8 cellular contexts compared by ENCODE assay signal in genomic region chr19:19185853-19186728, GRCh38. TPM values are rescaled to one million over a fixed set of nuclear protein-coding genes. Genes with fewer than 3 reads are reported as not detected.
DNase-seq lines count a peak whose midpoint lies in the region; ATAC-seq and TF ChIP-seq lines count a peak whose summit lies in the region.

No MANE protein-coding gene starts in this region.

- H3K4me3 Mint-ChIP-seq in endodermal cell (no peak overlapping the region), osteocyte (ENCODE audit: unreplicated experiment) (no peak overlapping the region)

- ATAC-seq in GM21423 (IDR thresholded peaks at IDR 0.05; ENCODE audit: unreplicated experiment): no peak
- ATAC-seq in aorta (ENCODE audit: low FRiP score): no peak

- H3K9me3 ChIP-seq in endodermal cell (ENCODE audit: control insufficient read depth, low read length) (no peaks in the 10 kb centered on the region), aorta (ENCODE audit: control insufficient read depth, low read length) (no peaks in the 10 kb centered on the region)

- TF ChIP-seq CTCF in endodermal cell (conservative IDR thresholded peaks at IDR 0.05) (peak; percentile 95), osteocyte (IDR thresholded peaks at IDR 0.05) (peak; percentile 62)

- DNase-seq in NCI-H2171 (lab: John Stamatoyannopoulos, UW) (peak; percentile 11), NCI-H2171 treated with DMSO at 0.1 percent for 48 hours (lab: John Stamatoyannopoulos, UW) (no peak), NCI-H226 (peak; percentile 13), endodermal cell (peak; percentile 96), osteocyte (ENCODE audit: extremely low spot score, unreplicated experiment) (no peak), aorta (no peak)
- peak; percentile 48 to 50 for DNase-seq in activated CD4-positive, alpha-beta T cell treated with anti-CD3 and anti-CD28 coated beads, Interleukin-2, amount 50 U/mL, for 4 hours

- 71 to 83% methylated on average over 2 to 9 of the region's 9 CpGs for WGBS in endodermal cell (ENCODE audit: insufficient coverage in 1 of 2, insufficient read length in 1 of 2), 2 experiments
- 54 to 58% methylated on average over 9 of the region's 9 CpGs for WGBS in aorta, 2 donors

- H3K27me3 Mint-ChIP-seq in endodermal cell (ENCODE audit: insufficient read depth): no peaks in the 10 kb centered on the region
- H3K27me3 Mint-ChIP-seq in osteocyte (ENCODE audit: unreplicated experiment): no peaks in the 10 kb centered on the region

- H3K9me3 Mint-ChIP-seq in endodermal cell (no peaks in the 10 kb centered on the region), osteocyte (ENCODE audit: unreplicated experiment) (no peaks in the 10 kb centered on the region)

- no peak overlapping the region for H3K27ac ChIP-seq in endodermal cell (ENCODE audit: low read depth, low read length)
- H3K27ac ChIP-seq in aorta (ENCODE audit: low read depth in 1 of 2, low read length in 2 of 2): no peak overlapping the region

- no peak overlapping the region for H3K9ac ChIP-seq in endodermal cell (ENCODE audit: extremely low read depth, low read length, poor library complexity, severe bottlenecking)

- H3K4me1 ChIP-seq in endodermal cell (ENCODE audit: control insufficient read depth, insufficient read depth, low read length) (no peaks in the 10 kb centered on the region), aorta (ENCODE audit: control insufficient read depth in 1 of 2, insufficient read depth in 2 of 2, low read length in 2 of 2) (no peaks in the 10 kb centered on the region)

- H3K4me1 Mint-ChIP-seq in endodermal cell: no peaks in the 10 kb centered on the region
- peaks cover 16% of the 10 kb centered on the region for H3K4me1 Mint-ChIP-seq in osteocyte (ENCODE audit: unreplicated experiment)

- peaks cover 13% of the 10 kb centered on the region for H3K36me3 ChIP-seq in endodermal cell (ENCODE audit: control insufficient read depth, insufficient read depth, low read length)
- H3K36me3 ChIP-seq in aorta (ENCODE audit: control insufficient read depth in 1 of 2, insufficient read depth in 2 of 2, low read length in 1 of 2): peaks cover 3 to 5% of the 10 kb centered on the region in 2 donors

- peaks cover 40% of the 10 kb centered on the region for H3K36me3 Mint-ChIP-seq in endodermal cell (ENCODE audit: low read depth)
- H3K36me3 Mint-ChIP-seq in osteocyte (ENCODE audit: unreplicated experiment): peaks cover 13% of the 10 kb centered on the region

- H3K4me3 ChIP-seq in endodermal cell (ENCODE audit: low read length) (no peak overlapping the region), aorta (ENCODE audit: low read length in 2 of 2) (no peak overlapping the region)

- intact Hi-C loops in aorta (cut with DNase I): no loop called here

- peak overlapping the region; percentile 85 for H3K27ac Mint-ChIP-seq in endodermal cell
- H3K27ac Mint-ChIP-seq in osteocyte (ENCODE audit: unreplicated experiment): no peak overlapping the region

- H3K27me3 ChIP-seq in endodermal cell (ENCODE audit: control insufficient read depth, insufficient read depth, low read length, poor library complexity, severe bottlenecking): no peaks in the 10 kb centered on the region
- H3K27me3 ChIP-seq in aorta (ENCODE audit: control insufficient read depth in 1 of 2, insufficient read depth in 2 of 2, low read length in 1 of 2): no peaks in the 10 kb centered on the region

RNA-seq across cellular contexts. Expression of gene BORCS8, which starts 5.9 kb away (rescaled TPM):
- 10 to 100 TPM; 22.6 to 34.3 TPM for total RNA-seq in endodermal cell
- polyA plus RNA-seq in endodermal cell (2013, experiment 1 of 2): 18.4 TPM
- 15.1 TPM for polyA plus RNA-seq in endodermal cell (2013, experiment 2 of 2)
- 23.7 and 24.4 TPM in 2 replicates for total RNA-seq in osteocyte
- 10 to 100 TPM; 27.1 to 28.2 TPM for total RNA-seq in aorta
- polyA plus RNA-seq in aorta: 10 to 100 TPM; 14.4 to 47.9 TPM

RNA-seq across cellular contexts. Expression of gene RFXANK, which starts 6.0 kb away (rescaled TPM):
- total RNA-seq in endodermal cell: 100 to 1,000 TPM; 117 to 122 TPM
- 85.2 TPM for polyA plus RNA-seq in endodermal cell (2013, experiment 1 of 2)
- 71.0 TPM for polyA plus RNA-seq in endodermal cell (2013, experiment 2 of 2)
- total RNA-seq in osteocyte: 74.8 and 75.3 TPM in 2 replicates
- total RNA-seq in aorta: 10 to 100 TPM; 33.1 to 44.0 TPM
- polyA plus RNA-seq in aorta: 100 to 1,000 TPM in 1 of 2 donors, 10 to 100 TPM in 1; 42.3 to 199 TPM

RNA-seq across cellular contexts. Expression of gene MEF2B, which starts 16.0 kb away (rescaled TPM):
- total RNA-seq in endodermal cell: 1 to 10 TPM; 1.2 to 1.6 TPM
- polyA plus RNA-seq in endodermal cell (2013, experiment 1 of 2): 0.64 TPM
- polyA plus RNA-seq in endodermal cell (2013, experiment 2 of 2): 0.99 TPM
- 1.2 and 1.6 TPM in 2 replicates for total RNA-seq in osteocyte
- total RNA-seq in aorta: 1 to 10 TPM; 1.6 to 2.4 TPM
- 1 to 10 TPM in 1 of 2 donors, not detected in 1; 1.8 TPM for polyA plus RNA-seq in aorta

RNA-seq across cellular contexts. Expression of gene NR2C2AP, which starts 17.1 kb away (rescaled TPM):
- 10 to 100 TPM; 14.7 to 17.2 TPM for total RNA-seq in endodermal cell
- 9.3 TPM for polyA plus RNA-seq in endodermal cell (2013, experiment 1 of 2)
- 9.3 TPM for polyA plus RNA-seq in endodermal cell (2013, experiment 2 of 2)
- total RNA-seq in osteocyte: 11.6 and 11.7 TPM in 2 replicates
- total RNA-seq in aorta: 10 to 100 TPM in 1 of 2 donors, 1 to 10 TPM in 1; 9.8 to 11.9 TPM
- 10 to 100 TPM; 12.8 to 21.8 TPM for polyA plus RNA-seq in aorta

RNA-seq across cellular contexts. Expression of gene NCAN, which starts 25.7 kb away (rescaled TPM):
- total RNA-seq in endodermal cell: 1 to 10 TPM in 1 of 2 donors, under 1 TPM in 1; 0.77 to 4.2 TPM
- polyA plus RNA-seq in endodermal cell (2013, experiment 1 of 2): 12.7 TPM
- polyA plus RNA-seq in endodermal cell (2013, experiment 2 of 2): 11.5 TPM
- not detected in 2 replicates for total RNA-seq in osteocyte
- total RNA-seq in aorta: not detected
- polyA plus RNA-seq in aorta: not detected

Comparison
In these comparisons a context has a peak if more than half of its experiments do, and no peak if none do; other contexts are left out.
1. DNase-seq: peak in NCI-H2171 (single experiment), NCI-H226 (single experiment), activated CD4-positive, alpha-beta T cell treated with anti-CD3 and anti-CD28 coated beads, Interleukin-2, amount 50 U/mL, for 4 hours (2 of 2) and endodermal cell (single experiment); none in NCI-H2171 treated with DMSO at 0.1 percent for 48 hours (single experiment), osteocyte (single experiment) and aorta (0 of 2).